In the genomic region with DNA sequence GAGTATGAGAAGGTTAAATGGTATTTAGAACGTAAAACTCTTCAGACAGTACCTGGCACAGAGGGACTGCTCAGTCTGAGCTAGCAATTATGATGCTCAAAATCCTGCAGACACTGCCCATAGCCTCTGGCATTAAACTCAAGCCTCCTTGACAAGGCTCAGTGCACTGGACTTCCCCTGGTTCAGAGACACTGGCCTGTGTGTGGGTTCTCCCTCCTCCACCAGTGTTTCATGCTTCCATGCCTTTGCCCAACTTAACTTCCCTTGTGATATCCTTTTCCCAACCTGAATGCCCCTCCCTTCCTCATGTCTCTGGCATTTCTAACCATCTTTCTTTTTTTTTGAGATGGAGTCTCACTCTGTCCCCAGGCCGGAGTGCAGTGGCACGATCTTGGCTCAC, we compare ENCODE assay signal across 17 cellular contexts. TPM values are rescaled to one million over a fixed set of nuclear protein-coding genes. Genes with fewer than 3 reads are reported as not detected.
A peak's percentile ranks its signal among the peaks of the same experiment; 100 is the strongest.
DNase-seq lines count a peak whose midpoint lies in the region; ATAC-seq, FAIRE-seq and TF ChIP-seq lines count a peak whose summit lies in the region.
"Had no signal": no experiment of that assay in that cellular context is flagged by ENCODE, and none has a peak within 500 bp of the region (broad histone marks: within the 10 kb centered on the region; RNA-seq: fewer than 3 reads in every experiment).

No MANE protein-coding gene starts in this region.

- H3K79me1 ChIP-seq in H1 (ENCODE audit: low read depth, low read length) = no peaks in the 10 kb centered on the region

- H3K79me2 ChIP-seq in H1 (ENCODE audit: control insufficient read depth in 1 of 2, insufficient read depth in 2 of 2, low read length in 2 of 2) = no peaks in the 10 kb centered on the region

- DNase-seq in activated CD8-positive, alpha-beta T cell treated with anti-CD3 and anti-CD28 coated beads for 36 hours = no peak
- no peak for DNase-seq in activated CD8-positive, alpha-beta T cell treated with anti-CD3 and anti-CD28 coated beads, Interleukin-2, amount 10 ng/mL, durations not matched to agents 7 days and 5 days
- DNase-seq in H1 (ENCODE audit: low read depth in 1 of 2, low spot score in 2 of 2) (no peak), type B pancreatic cell (ENCODE audit: extremely low spot score, unreplicated experiment) (no peak), AML-193 (lab: John Stamatoyannopoulos, UW) (no peak), upper lobe of right lung (no peak)
- DNase-seq in activated CD4-positive, alpha-beta T cell treated with anti-CD3 and anti-CD28 coated beads, Interleukin-2, amount 50 U/mL, for 4 hours = no peak
- DNase-seq: HCEC 1CT, NCI-H187, NCI-H345, NCI-H748 treated with DMSO at 0.1 percent for 48 hours, OCI-M1, RPMI8226 had no signal

- peaks cover 12% of the 10 kb centered on the region; the same call in 1 of the 2 replicates for H3K23me2 ChIP-seq in H1 (ENCODE audit: low read depth, low read length)

- no peak overlapping the region for H3K9ac ChIP-seq in H1 (replicated peaks in 1 of 4; ENCODE audit: extremely low read depth in 1 of 4, low read depth in 3 of 4, low read length in 3 of 4)

- CTCF ChIA-PET in activated CD8-positive, alpha-beta T cell treated with anti-CD3 and anti-CD28 coated beads for 36 hours (lab: Charles Lee) = interaction anchor here (1.0 to 1.6 kb wide), 3 partner anchors 8 to 44 kb away, joined by 3 to 5 read pairs (median 3); no protein-coding TSS in a partner anchor
- CTCF ChIA-PET in activated CD8-positive, alpha-beta T cell treated with anti-CD3 and anti-CD28 coated beads, Interleukin-2, amount 10 ng/mL, durations not matched to agents 7 days and 5 days (lab: Charles Lee) = interaction anchor here (1.2 to 1.7 kb wide), 4 partner anchors 8 to 21 kb away, joined by 3 to 6 read pairs (median 4); a partner anchor contains a TSS
- CTCF ChIA-PET in H1 (lab: Charles Lee; ENCODE audit: partially characterized antibody) = interaction anchor here (0.9 to 10.5 kb wide), 7 partner anchors 8 to 519 kb away, joined by 3 to 284 read pairs (median 4); a partner anchor contains a TSS

- H4K20me1 ChIP-seq in H1 (replicated peaks in 1 of 2; ENCODE audit: control insufficient read depth in 1 of 2, insufficient read depth in 2 of 2, low read length in 2 of 2) = peaks cover 0 to 8% of the 10 kb centered on the region in 2 experiments

- H2BK5ac ChIP-seq in H1 (ENCODE audit: low read depth, low read length) = no peak overlapping the region

- H3K4me3 ChIP-seq in H1 (ENCODE audit: extremely low read depth in 1 of 4, insufficient read depth in 2 of 4, low read depth in 3 of 4, low read length in 4 of 4) = no peak overlapping the region
- no peak overlapping the region for H3K4me3 ChIP-seq in upper lobe of right lung

- POLR2A ChIA-PET in activated CD8-positive, alpha-beta T cell treated with anti-CD3 and anti-CD28 coated beads for 36 hours (lab: Charles Lee) = interaction anchor here (0.6 to 1.5 kb wide), 7 partner anchors 13 to 194 kb away, joined by 3 to 8 read pairs (median 3); no protein-coding TSS in a partner anchor
- POLR2A ChIA-PET in activated CD8-positive, alpha-beta T cell treated with anti-CD3 and anti-CD28 coated beads, Interleukin-2, amount 10 ng/mL, durations not matched to agents 7 days and 5 days (lab: Charles Lee) = interaction anchor here (1.0 to 1.1 kb wide), 3 partner anchors 8 to 50 kb away, joined by 3 to 4 read pairs (median 3); a partner anchor contains a TSS
- POLR2A ChIA-PET in H1 (lab: Charles Lee; ENCODE audit: partially characterized antibody) = interaction anchor here (0.7 to 1.6 kb wide), 4 partner anchors 9 to 44 kb away, joined by 3 to 5 read pairs (median 4); no protein-coding TSS in a partner anchor

- H2BK120ac ChIP-seq in H1 (replicated peaks; ENCODE audit: low read depth, low read length) = no peak overlapping the region

- H3K9me3 Mint-ChIP-seq in activated CD8-positive, alpha-beta T cell treated with anti-CD3 and anti-CD28 coated beads for 36 hours = no peaks in the 10 kb centered on the region
- H3K9me3 Mint-ChIP-seq in activated CD8-positive, alpha-beta T cell treated with anti-CD3 and anti-CD28 coated beads, Interleukin-2, amount 10 ng/mL, durations not matched to agents 7 days and 5 days (ENCODE audit: insufficient read depth) = no peaks in the 10 kb centered on the region
- no peaks in the 10 kb centered on the region for H3K9me3 Mint-ChIP-seq in type B pancreatic cell

- H3K14ac ChIP-seq in H1 (ENCODE audit: insufficient read length) = no peak overlapping the region

- no peak for TF ChIP-seq RAD21 in H1 (IDR thresholded peaks at IDR 0.05 in 1 of 2, conservative IDR thresholded peaks at IDR 0.05 in 1 of 2; ENCODE audit: low read depth in 2 of 2, low read length in 2 of 2)

- no peaks in the 10 kb centered on the region for H3K27me3 Mint-ChIP-seq in activated CD8-positive, alpha-beta T cell treated with anti-CD3 and anti-CD28 coated beads for 36 hours
- no peaks in the 10 kb centered on the region for H3K27me3 Mint-ChIP-seq in activated CD8-positive, alpha-beta T cell treated with anti-CD3 and anti-CD28 coated beads, Interleukin-2, amount 10 ng/mL, durations not matched to agents 7 days and 5 days (ENCODE audit: low read depth)
- H3K27me3 Mint-ChIP-seq in type B pancreatic cell = peaks cover 25% of the 10 kb centered on the region

- H3K27me3 ChIP-seq in H1 (replicated peaks in 1 of 4; ENCODE audit: control insufficient read depth in 3 of 4, extremely low read depth in 1 of 4, insufficient read depth in 3 of 4, low read length in 3 of 4) (peaks cover 4 to 49% (median 38%) of the 10 kb centered on the region in 4 experiments; a peak in 6 of 7 replicates), upper lobe of right lung (no peaks in the 10 kb centered on the region)

- H2BK15ac ChIP-seq in H1 (ENCODE audit: low read length) = 0 out of 2 replicates have a peak overlapping the region, but pooled peaks have one; percentile 29

- no peak for TF ChIP-seq EP300 in H1 (IDR thresholded peaks at IDR 0.05; ENCODE audit: borderline replicate concordance in 1 of 2, low read depth in 2 of 2, low read length in 2 of 2)

- no peak for ATAC-seq in activated CD8-positive, alpha-beta T cell treated with anti-CD3 and anti-CD28 coated beads for 36 hours
- no peak for ATAC-seq in activated CD8-positive, alpha-beta T cell treated with anti-CD3 and anti-CD28 coated beads, Interleukin-2, amount 10 ng/mL, durations not matched to agents 7 days and 5 days
- no peak for ATAC-seq in upper lobe of right lung

- H3K27ac ChIP-seq in KOPT-K1 (ENCODE audit: low read depth, low read length, poor library complexity, severe bottlenecking) (peak overlapping the region; percentile 58), H1 (ENCODE audit: low read depth, low read length) (no peak overlapping the region), upper lobe of right lung (no peak overlapping the region)
- H3K27ac ChIP-seq: 22Rv1, HL-60 had no signal

- no peak overlapping the region for H4K8ac ChIP-seq in H1 (ENCODE audit: extremely low read depth, insufficient read depth, low read length)

- no peak overlapping the region for H3K18ac ChIP-seq in H1 (ENCODE audit: extremely low read depth, low read length)

- H3K4me1 ChIP-seq in H1 (replicated peaks in 1 of 4; ENCODE audit: control insufficient read depth in 3 of 4, insufficient read depth in 4 of 4, low read length in 3 of 4) (peaks cover 0 to 19% (median 17%) of the 10 kb centered on the region in 4 experiments; a peak in 6 of 7 replicates), upper lobe of right lung (peaks cover 8% of the 10 kb centered on the region)

- no peak overlapping the region for H3K23ac ChIP-seq in H1 (ENCODE audit: insufficient read length)

- H3K4me2 ChIP-seq in H1 (ENCODE audit: insufficient read depth in 1 of 2, low read depth in 2 of 2, low read length in 2 of 2) = no peak overlapping the region

- no peak for TF ChIP-seq POLR2A in H1 (IDR thresholded peaks at IDR 0.05; ENCODE audit: control extremely low read depth in 1 of 2, low read depth in 2 of 2, low read length in 2 of 2)

- H4K91ac ChIP-seq in H1 (replicated peaks; ENCODE audit: insufficient read length, low read length) = no peak overlapping the region

- H3K9me3 ChIP-seq in KOPT-K1 (ENCODE audit: insufficient read depth, low read length, poor library complexity, severe bottlenecking) (no peaks in the 10 kb centered on the region), H1 (ENCODE audit: insufficient read depth in 2 of 2, low read depth in 1 of 2, low read length in 1 of 2) (no peaks in the 10 kb centered on the region), upper lobe of right lung (no peaks in the 10 kb centered on the region)

- H2BK20ac ChIP-seq in H1 (ENCODE audit: low read length) = no peak overlapping the region

- no peak for TF ChIP-seq CTCF in activated CD8-positive, alpha-beta T cell treated with anti-CD3 and anti-CD28 coated beads for 36 hours (IDR thresholded peaks at IDR 0.05)
- no peak for TF ChIP-seq CTCF in H1 (IDR thresholded peaks at IDR 0.05; ENCODE audit: control extremely low read depth in 1 of 3, insufficient read depth in 1 of 3, low read depth in 1 of 3, low read length in 3 of 3)
- no peak for TF ChIP-seq CTCF in type B pancreatic cell (conservative IDR thresholded peaks at IDR 0.05)
- TF ChIP-seq CTCF in upper lobe of right lung (IDR thresholded peaks at IDR 0.05) = no peak

- H3K27ac Mint-ChIP-seq in activated CD8-positive, alpha-beta T cell treated with anti-CD3 and anti-CD28 coated beads for 36 hours = peak overlapping the region; percentile 39
- no peak overlapping the region for H3K27ac Mint-ChIP-seq in activated CD8-positive, alpha-beta T cell treated with anti-CD3 and anti-CD28 coated beads, Interleukin-2, amount 10 ng/mL, durations not matched to agents 7 days and 5 days
- peak overlapping the region; percentile 56 for H3K27ac Mint-ChIP-seq in type B pancreatic cell

- H3K56ac ChIP-seq in H1 (replicated peaks; ENCODE audit: insufficient read length, low read depth, low read length) = no peak overlapping the region

- 90% methylated on average over 2 of the region's 3 CpGs; no CpG with 5 or more reads in 1 of the 2 experiments for WGBS in H1 (ENCODE audit: extremely low coverage in 1 of 2, insufficient coverage in 1 of 2, insufficient read length in 1 of 2, insufficient replicate concordance in 2 of 2, low coverage in 1 of 2, low lambda C conversion rate in 2 of 2, missing lambda C conversion rate in 1 of 2), 2 experiments

- peak overlapping the region; percentile 53; the same call in 1 of the 2 replicates for H2AK5ac ChIP-seq in H1 (ENCODE audit: low read depth, low read length)

- H3K36me3 Mint-ChIP-seq in activated CD8-positive, alpha-beta T cell treated with anti-CD3 and anti-CD28 coated beads for 36 hours (ENCODE audit: low read depth) = peaks cover 28% of the 10 kb centered on the region
- H3K36me3 Mint-ChIP-seq in activated CD8-positive, alpha-beta T cell treated with anti-CD3 and anti-CD28 coated beads, Interleukin-2, amount 10 ng/mL, durations not matched to agents 7 days and 5 days (ENCODE audit: low read depth) = peaks cover 53% of the 10 kb centered on the region
- peaks cover 28% of the 10 kb centered on the region for H3K36me3 Mint-ChIP-seq in type B pancreatic cell

- no peak overlapping the region for H3K4ac ChIP-seq in H1 (replicated peaks; ENCODE audit: insufficient read length, low read depth, low read length)

- H3K36me3 ChIP-seq in KOPT-K1 (ENCODE audit: insufficient read depth, low read length) = no peaks in the 10 kb centered on the region
- no peaks in the 10 kb centered on the region for H3K36me3 ChIP-seq in H1 (ENCODE audit: control insufficient read depth in 2 of 4, insufficient read depth in 4 of 4, low read length in 3 of 4)
- peaks cover 6% of the 10 kb centered on the region for H3K36me3 ChIP-seq in upper lobe of right lung

- H2BK12ac ChIP-seq in H1 (ENCODE audit: low read depth, low read length) = no peak overlapping the region

- no peak for FAIRE-seq in H1 (lab: Jason Lieb, UNC)
- FAIRE-seq: HTR-8/SVneo had no signal

- H3K4me3 Mint-ChIP-seq in activated CD8-positive, alpha-beta T cell treated with anti-CD3 and anti-CD28 coated beads for 36 hours = no peak overlapping the region
- no peak overlapping the region for H3K4me3 Mint-ChIP-seq in activated CD8-positive, alpha-beta T cell treated with anti-CD3 and anti-CD28 coated beads, Interleukin-2, amount 10 ng/mL, durations not matched to agents 7 days and 5 days
- H3K4me3 Mint-ChIP-seq in type B pancreatic cell = peak overlapping the region; percentile 41

- peaks cover 64% of the 10 kb centered on the region for H3K4me1 Mint-ChIP-seq in activated CD8-positive, alpha-beta T cell treated with anti-CD3 and anti-CD28 coated beads for 36 hours (ENCODE audit: low read depth)
- H3K4me1 Mint-ChIP-seq in activated CD8-positive, alpha-beta T cell treated with anti-CD3 and anti-CD28 coated beads, Interleukin-2, amount 10 ng/mL, durations not matched to agents 7 days and 5 days (ENCODE audit: low read depth) = peaks cover 66% of the 10 kb centered on the region
- H3K4me1 Mint-ChIP-seq in type B pancreatic cell (ENCODE audit: unreplicated experiment) = peaks cover 42% of the 10 kb centered on the region

- intact Hi-C loops in activated CD8-positive, alpha-beta T cell treated with anti-CD3 and anti-CD28 coated beads for 36 hours (cut with micrococcal nuclease) = no loop called here
- intact Hi-C loops in upper lobe of right lung (cut with DNase I) = no loop called here

- H4K5ac ChIP-seq in H1 (ENCODE audit: insufficient read length, low read depth, low read length) = no peak overlapping the region

- H2AFZ ChIP-seq in H1 (ENCODE audit: low read length) = no peak overlapping the region

RNA-seq across cellular contexts. Expression of a gene that starts 9.1 kb away (rescaled TPM):
- total RNA-seq in activated CD8-positive, alpha-beta T cell treated with anti-CD3 and anti-CD28 coated beads for 36 hours = 10 to 100 TPM; 55.4 to 56.0 TPM
- total RNA-seq in activated CD8-positive, alpha-beta T cell treated with anti-CD3 and anti-CD28 coated beads, Interleukin-2, amount 10 ng/mL, durations not matched to agents 7 days and 5 days = 10 to 100 TPM; 64.7 to 70.8 TPM
- 12.8 and 15.3 TPM in 2 replicates for total RNA-seq in H1 (2021; fragmentation: NEBNext Ultra II Directional; extraction: Animal tissue kit (Norgen Biotek cat#: 25700))
- polyA plus RNA-seq in H1 (2011; rRNA removed) = 17.8 and 25.2 TPM in 2 replicates
- polyA plus RNA-seq in H1 (2011; cell fraction: cytosol; rRNA removed) = 16.0 TPM
- 71.4 TPM for polyA plus RNA-seq in H1 (2011; cell fraction: nucleus; rRNA removed)
- 7.7 to 16.8 TPM (median 14.8 TPM) in 4 replicates for polyA plus RNA-seq in H1 (2012, experiment 1 of 2)
- 7.9 TPM for polyA plus RNA-seq in H1 (2012, experiment 2 of 2)
- polyA plus RNA-seq in H1 (2013, experiment 1 of 2) = 19.0 TPM
- polyA plus RNA-seq in H1 (2013, experiment 2 of 2) = 16.9 TPM
- 2.7 and 4.8 TPM in 2 replicates for polyA minus RNA-seq in H1 (2011; rRNA and poly(A)+ RNA removed)
- polyA minus RNA-seq in H1 (2011; cell fraction: cytosol; rRNA and poly(A)+ RNA removed) = 10.1 TPM
- 15.4 TPM for polyA minus RNA-seq in H1 (2011; cell fraction: nucleus; rRNA and poly(A)+ RNA removed)
- 71.8 and 74.1 TPM in 2 replicates for total RNA-seq in type B pancreatic cell (ENCODE audit: low replicate concordance)
- 128 TPM for total RNA-seq in upper lobe of right lung

RNA-seq across cellular contexts. Expression of a gene that starts 21.2 kb away (rescaled TPM):
- 10 to 100 TPM; 54.3 to 54.7 TPM for total RNA-seq in activated CD8-positive, alpha-beta T cell treated with anti-CD3 and anti-CD28 coated beads for 36 hours
- 10 to 100 TPM; 39.2 to 40.7 TPM for total RNA-seq in activated CD8-positive, alpha-beta T cell treated with anti-CD3 and anti-CD28 coated beads, Interleukin-2, amount 10 ng/mL, durations not matched to agents 7 days and 5 days
- total RNA-seq in H1 (2021; fragmentation: NEBNext Ultra II Directional; extraction: Animal tissue kit (Norgen Biotek cat#: 25700)) = 53.4 and 56.1 TPM in 2 replicates
- polyA plus RNA-seq in H1 (2011; rRNA removed) = 125 and 148 TPM in 2 replicates
- polyA plus RNA-seq in H1 (2011; cell fraction: cytosol; rRNA removed) = 91.1 TPM
- polyA plus RNA-seq in H1 (2011; cell fraction: nucleus; rRNA removed) = 91.2 TPM
- polyA plus RNA-seq in H1 (2012, experiment 1 of 2) = 84.9 to 91.1 TPM (median 88.1 TPM) in 4 replicates
- 128 TPM for polyA plus RNA-seq in H1 (2012, experiment 2 of 2)
- polyA plus RNA-seq in H1 (2013, experiment 1 of 2) = 85.3 TPM
- polyA plus RNA-seq in H1 (2013, experiment 2 of 2) = 89.8 TPM
- polyA minus RNA-seq in H1 (2011; rRNA and poly(A)+ RNA removed) = 11.7 and 17.5 TPM in 2 replicates
- 25.8 TPM for polyA minus RNA-seq in H1 (2011; cell fraction: cytosol; rRNA and poly(A)+ RNA removed)
- 52.9 TPM for polyA minus RNA-seq in H1 (2011; cell fraction: nucleus; rRNA and poly(A)+ RNA removed)
- total RNA-seq in type B pancreatic cell (ENCODE audit: low replicate concordance) (32.2 and 33.9 TPM in 2 replicates), upper lobe of right lung (24.0 TPM)

RNA-seq across cellular contexts. Expression of a gene that starts 23.2 kb away (rescaled TPM):
- total RNA-seq in activated CD8-positive, alpha-beta T cell treated with anti-CD3 and anti-CD28 coated beads for 36 hours = 10 to 100 TPM; 12.7 to 16.0 TPM
- 10 to 100 TPM; 32.0 to 33.6 TPM for total RNA-seq in activated CD8-positive, alpha-beta T cell treated with anti-CD3 and anti-CD28 coated beads, Interleukin-2, amount 10 ng/mL, durations not matched to agents 7 days and 5 days
- total RNA-seq in H1 (2021; fragmentation: NEBNext Ultra II Directional; extraction: Animal tissue kit (Norgen Biotek cat#: 25700)) = 15.8 and 17.6 TPM in 2 replicates
- 32.4 and 39.2 TPM in 2 replicates for polyA plus RNA-seq in H1 (2011; rRNA removed)
- 21.2 TPM for polyA plus RNA-seq in H1 (2011; cell fraction: cytosol; rRNA removed)
- polyA plus RNA-seq in H1 (2011; cell fraction: nucleus; rRNA removed) = 30.1 TPM
- 11.0 to 14.3 TPM (median 11.7 TPM) in 4 replicates for polyA plus RNA-seq in H1 (2012, experiment 1 of 2)
- 14.5 TPM for polyA plus RNA-seq in H1 (2012, experiment 2 of 2)
- polyA plus RNA-seq in H1 (2013, experiment 1 of 2) = 16.9 TPM
- 17.1 TPM for polyA plus RNA-seq in H1 (2013, experiment 2 of 2)
- 5.8 and 6.0 TPM in 2 replicates for polyA minus RNA-seq in H1 (2011; rRNA and poly(A)+ RNA removed)
- polyA minus RNA-seq in H1 (2011; cell fraction: cytosol; rRNA and poly(A)+ RNA removed) = 6.2 TPM
- polyA minus RNA-seq in H1 (2011; cell fraction: nucleus; rRNA and poly(A)+ RNA removed) = 17.7 TPM
- total RNA-seq in type B pancreatic cell (ENCODE audit: low replicate concordance) = 55.7 and 56.1 TPM in 2 replicates
- total RNA-seq in upper lobe of right lung = 44.1 TPM

RNA-seq across cellular contexts. Expression of a gene that starts 24.2 kb away (rescaled TPM):
- total RNA-seq in activated CD8-positive, alpha-beta T cell treated with anti-CD3 and anti-CD28 coated beads for 36 hours = 10 to 100 TPM; 71.5 to 76.8 TPM
- 10 to 100 TPM; 68.0 to 69.5 TPM for total RNA-seq in activated CD8-positive, alpha-beta T cell treated with anti-CD3 and anti-CD28 coated beads, Interleukin-2, amount 10 ng/mL, durations not matched to agents 7 days and 5 days
- 59.4 and 59.8 TPM in 2 replicates for total RNA-seq in H1 (2021; fragmentation: NEBNext Ultra II Directional; extraction: Animal tissue kit (Norgen Biotek cat#: 25700))
- polyA plus RNA-seq in H1 (2011; rRNA removed) = 77.7 and 111 TPM in 2 replicates
- 81.5 TPM for polyA plus RNA-seq in H1 (2011; cell fraction: cytosol; rRNA removed)
- 125 TPM for polyA plus RNA-seq in H1 (2011; cell fraction: nucleus; rRNA removed)
- polyA plus RNA-seq in H1 (2012, experiment 1 of 2) = 25.2 to 54.4 TPM (median 48.4 TPM) in 4 replicates
- polyA plus RNA-seq in H1 (2012, experiment 2 of 2) = 47.9 TPM
- 44.5 TPM for polyA plus RNA-seq in H1 (2013, experiment 1 of 2)
- 50.1 TPM for polyA plus RNA-seq in H1 (2013, experiment 2 of 2)
- polyA minus RNA-seq in H1 (2011; rRNA and poly(A)+ RNA removed) = 40.4 and 48.7 TPM in 2 replicates
- polyA minus RNA-seq in H1 (2011; cell fraction: cytosol; rRNA and poly(A)+ RNA removed) = 40.9 TPM
- 32.2 TPM for polyA minus RNA-seq in H1 (2011; cell fraction: nucleus; rRNA and poly(A)+ RNA removed)
- 79.4 and 80.4 TPM in 2 replicates for total RNA-seq in type B pancreatic cell (ENCODE audit: low replicate concordance)
- 74.4 TPM for total RNA-seq in upper lobe of right lung

RNA-seq across cellular contexts. Expression of a gene that starts 26.8 kb away (rescaled TPM):
- 10 to 100 TPM; 94.0 to 99.4 TPM for total RNA-seq in activated CD8-positive, alpha-beta T cell treated with anti-CD3 and anti-CD28 coated beads for 36 hours
- total RNA-seq in activated CD8-positive, alpha-beta T cell treated with anti-CD3 and anti-CD28 coated beads, Interleukin-2, amount 10 ng/mL, durations not matched to agents 7 days and 5 days = 10 to 100 TPM; 94.4 to 95.3 TPM
- 6.6 and 7.9 TPM in 2 replicates for total RNA-seq in H1 (2021; fragmentation: NEBNext Ultra II Directional; extraction: Animal tissue kit (Norgen Biotek cat#: 25700))
- polyA plus RNA-seq in H1 (2011; rRNA removed) = 4.3 and 6.2 TPM in 2 replicates
- 7.3 TPM for polyA plus RNA-seq in H1 (2011; cell fraction: cytosol; rRNA removed)
- 21.8 TPM for polyA plus RNA-seq in H1 (2011; cell fraction: nucleus; rRNA removed)
- 4.6 to 6.7 TPM (median 5.1 TPM) in 4 replicates for polyA plus RNA-seq in H1 (2012, experiment 1 of 2)
- 1.2 TPM for polyA plus RNA-seq in H1 (2012, experiment 2 of 2)
- 6.2 TPM for polyA plus RNA-seq in H1 (2013, experiment 1 of 2)
- polyA plus RNA-seq in H1 (2013, experiment 2 of 2) = 5.6 TPM
- polyA minus RNA-seq in H1 (2011; rRNA and poly(A)+ RNA removed) = 1.8 and 1.9 TPM in 2 replicates
- polyA minus RNA-seq in H1 (2011; cell fraction: cytosol; rRNA and poly(A)+ RNA removed) = 3.4 TPM
- 3.8 TPM for polyA minus RNA-seq in H1 (2011; cell fraction: nucleus; rRNA and poly(A)+ RNA removed)
- total RNA-seq in type B pancreatic cell (ENCODE audit: low replicate concordance) (10.9 and 14.7 TPM in 2 replicates), upper lobe of right lung (88.3 TPM)
